Comparison of ENCODE assay signal across 30 cellular contexts in the genomic region with DNA sequence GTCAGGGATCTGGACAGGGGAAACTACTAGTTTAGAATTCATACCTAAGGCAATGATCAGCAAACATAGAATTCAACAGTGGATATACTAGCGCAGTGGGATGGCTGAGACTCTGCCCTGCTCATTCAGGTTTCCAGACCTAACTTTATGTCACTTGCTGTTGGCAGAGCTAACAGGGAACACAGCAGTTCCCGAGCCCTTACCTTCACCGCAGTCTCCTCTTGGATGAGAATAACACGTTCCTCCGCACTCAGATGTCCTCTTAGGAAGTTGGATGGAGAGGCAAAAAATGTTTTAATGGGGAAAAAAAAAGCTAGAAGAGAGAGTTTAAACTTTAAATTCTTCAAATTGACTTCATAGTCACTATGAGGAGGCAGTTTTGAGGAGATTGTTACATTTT.
"Had no signal": no experiment of that assay in that cellular context is flagged by ENCODE, and none has a peak within 500 bp of the region (broad histone marks: within the 10 kb centered on the region; RNA-seq: fewer than 3 reads in every experiment).

No MANE protein-coding gene starts in this region.

- H3K4me1 ChIP-seq: adrenal gland, body of pancreas, colonic mucosa, esophagus squamous epithelium, gastroesophageal sphincter, heart right ventricle had no signal

- H3K27ac ChIP-seq: adrenal gland, body of pancreas, cardiac muscle cell, colonic mucosa, epithelial cell of prostate, esophagus squamous epithelium, gastroesophageal sphincter, heart right ventricle had no signal

- H3K27ac Mint-ChIP-seq: activated CD4-positive, alpha-beta T cell treated with anti-CD3 and anti-CD28 coated beads, Interleukin-2, amount 10 ng/mL, durations not matched to agents 7 days and 5 days; activated CD8-positive, alpha-beta T cell treated with anti-CD3 and anti-CD28 coated beads for 36 hours; activated naive CD4-positive, alpha-beta T cell treated with anti-CD3 and anti-CD28 coated beads for 36 hours; activated naive CD4-positive, alpha-beta T cell treated with anti-CD3 and anti-CD28 coated beads, Interleukin-2, amount 50 U/mL, for 24 hours; activated naive CD8-positive, alpha-beta T cell treated with anti-CD3 and anti-CD28 coated beads for 36 hours; activated naive CD8-positive, alpha-beta T cell treated with anti-CD3 and anti-CD28 coated beads, Interleukin-2, amount 50 U/mL, for 24 hours; activated T-helper 17 cell treated with anti-CD3 and anti-CD28 coated beads, Interleukin-2, amount 50 U/mL, for 72 hours had no signal

- H3K27me3 Mint-ChIP-seq: activated CD8-positive, alpha-beta T cell treated with anti-CD3 and anti-CD28 coated beads for 36 hours; activated naive CD8-positive, alpha-beta T cell treated with anti-CD3 and anti-CD28 coated beads for 36 hours; activated naive CD8-positive, alpha-beta T cell treated with anti-CD3 and anti-CD28 coated beads, Interleukin-2, amount 50 U/mL, for 24 hours had no signal

- H3K27me3 ChIP-seq: adrenal gland, body of pancreas, cardiac muscle cell, colonic mucosa, esophagus squamous epithelium, gastroesophageal sphincter had no signal

- H3K9me3 ChIP-seq: adrenal gland, body of pancreas, colonic mucosa, esophagus squamous epithelium, gastroesophageal sphincter, heart right ventricle had no signal

- H3K4me3 ChIP-seq: adrenal gland, body of pancreas, cardiac muscle cell, colonic mucosa, esophagus squamous epithelium, gastroesophageal sphincter, heart right ventricle had no signal

- ATAC-seq: activated CD8-positive, alpha-beta T cell treated with anti-CD3 and anti-CD28 coated beads for 36 hours; activated naive CD8-positive, alpha-beta T cell treated with anti-CD3 and anti-CD28 coated beads, Interleukin-2, amount 50 U/mL, for 24 hours; activated T-cell treated with anti-CD3 and anti-CD28 coated beads, Interleukin-2, amount 50 U/mL, for 4 hours; activated T-helper 17 cell treated with anti-CD3 and anti-CD28 coated beads, Interleukin-2, amount 50 U/mL, for 72 hours; body of pancreas; gastroesophageal sphincter; heart right ventricle had no signal

- H3K36me3 Mint-ChIP-seq: activated naive CD4-positive, alpha-beta T cell treated with anti-CD3 and anti-CD28 coated beads, Interleukin-2, amount 50 U/mL, for 24 hours; activated naive CD8-positive, alpha-beta T cell treated with anti-CD3 and anti-CD28 coated beads for 36 hours had no signal

- H3K36me3 ChIP-seq: adrenal gland, cardiac muscle cell, colonic mucosa, esophagus squamous epithelium, gastroesophageal sphincter, heart right ventricle had no signal

- H3K4me1 Mint-ChIP-seq: activated CD4-positive, alpha-beta T cell treated with anti-CD3 and anti-CD28 coated beads, Interleukin-2, amount 10 ng/mL, durations not matched to agents 7 days and 5 days; activated naive CD4-positive, alpha-beta T cell treated with anti-CD3 and anti-CD28 coated beads, Interleukin-2, amount 50 U/mL, for 24 hours; activated naive CD8-positive, alpha-beta T cell treated with anti-CD3 and anti-CD28 coated beads for 36 hours; activated naive CD8-positive, alpha-beta T cell treated with anti-CD3 and anti-CD28 coated beads, Interleukin-2, amount 50 U/mL, for 24 hours; activated T-helper 17 cell treated with anti-CD3 and anti-CD28 coated beads, Interleukin-2, amount 50 U/mL, for 72 hours had no signal

- FAIRE-seq: endometrium, endothelial cell of umbilical vein had no signal

- H3K9me3 Mint-ChIP-seq: activated CD4-positive, alpha-beta T cell treated with anti-CD3 and anti-CD28 coated beads, Interleukin-2, amount 10 ng/mL, durations not matched to agents 7 days and 5 days; activated CD8-positive, alpha-beta T cell treated with anti-CD3 and anti-CD28 coated beads for 36 hours; activated naive CD4-positive, alpha-beta T cell treated with anti-CD3 and anti-CD28 coated beads for 36 hours; activated naive CD4-positive, alpha-beta T cell treated with anti-CD3 and anti-CD28 coated beads, Interleukin-2, amount 50 U/mL, for 24 hours; activated naive CD8-positive, alpha-beta T cell treated with anti-CD3 and anti-CD28 coated beads for 36 hours; activated naive CD8-positive, alpha-beta T cell treated with anti-CD3 and anti-CD28 coated beads, Interleukin-2, amount 50 U/mL, for 24 hours; activated T-cell treated with anti-CD3 and anti-CD28 coated beads, Interleukin-2, amount 50 U/mL, for 4 hours; activated T-helper 17 cell treated with anti-CD3 and anti-CD28 coated beads, Interleukin-2, amount 50 U/mL, for 72 hours had no signal

- H3K4me3 Mint-ChIP-seq: activated CD4-positive, alpha-beta T cell treated with anti-CD3 and anti-CD28 coated beads, Interleukin-2, amount 10 ng/mL, durations not matched to agents 7 days and 5 days; activated CD8-positive, alpha-beta T cell treated with anti-CD3 and anti-CD28 coated beads for 36 hours; activated naive CD4-positive, alpha-beta T cell treated with anti-CD3 and anti-CD28 coated beads for 36 hours; activated naive CD4-positive, alpha-beta T cell treated with anti-CD3 and anti-CD28 coated beads, Interleukin-2, amount 50 U/mL, for 24 hours; activated naive CD8-positive, alpha-beta T cell treated with anti-CD3 and anti-CD28 coated beads for 36 hours; activated naive CD8-positive, alpha-beta T cell treated with anti-CD3 and anti-CD28 coated beads, Interleukin-2, amount 50 U/mL, for 24 hours; activated T-cell treated with anti-CD3 and anti-CD28 coated beads, Interleukin-2, amount 50 U/mL, for 4 hours; activated T-helper 17 cell treated with anti-CD3 and anti-CD28 coated beads, Interleukin-2, amount 50 U/mL, for 72 hours had no signal

- DNase-seq: activated CD4-positive, alpha-beta T cell treated with anti-CD3 and anti-CD28 coated beads for 1 hour; activated CD4-positive, alpha-beta T cell treated with anti-CD3 and anti-CD28 coated beads for 4 hours; activated CD4-positive, alpha-beta T cell treated with anti-CD3 and anti-CD28 coated beads, Interleukin-2, amount 10 ng/mL, durations not matched to agents 7 days and 5 days; activated CD4-positive, alpha-beta T cell treated with anti-CD3 and anti-CD28 coated beads, Interleukin-2, amount 50 U/mL, for 4 hours; activated CD8-positive, alpha-beta memory T cell treated with anti-CD3 and anti-CD28 coated beads for 24 hours; activated CD8-positive, alpha-beta T cell treated with anti-CD3 and anti-CD28 coated beads for 36 hours; activated effector memory CD4-positive, alpha-beta T cell treated with anti-CD3 and anti-CD28 coated beads, Interleukin-2, amount 50 U/mL, for 16 hours; activated naive CD4-positive, alpha-beta T cell treated with anti-CD3 and anti-CD28 coated beads for 36 hours; activated naive CD8-positive, alpha-beta T cell treated with anti-CD3 and anti-CD28 coated beads for 36 hours; activated naive CD8-positive, alpha-beta T cell treated with anti-CD3 and anti-CD28 coated beads, Interleukin-2, amount 50 U/mL, for 24 hours; activated T-cell treated with anti-CD3 and anti-CD28 coated beads, Interleukin-2, amount 50 U/mL, for 4 hours; adrenal gland; amygdala; aorta; body of pancreas; central memory CD4-positive, alpha-beta T cell; cerebellar nuclear complex; colonic mucosa; effector CD8-positive, alpha-beta T cell; esophagus squamous epithelium; foreskin melanocyte; heart right ventricle; T-helper 2 cell had no signal
